Comparison of ENCODE assay signal across 8 cellular contexts in genomic region chr22:25027959-25028840, GRCh38.
A peak's percentile ranks its signal among the peaks of the same experiment; 100 is the strongest.
DNase-seq lines count a peak whose midpoint lies in the region.

No MANE protein-coding gene starts in this region.

- peak; percentile 32 for DNase-seq in stimulated activated CD4-positive, alpha-beta T cell treated with anti-CD3 and anti-CD28 coated beads, Interleukin-15, amount 100 ng/mL, for 24 hours
- DNase-seq in stimulated activated CD4-positive, alpha-beta T cell treated with anti-CD3 and anti-CD28 coated beads, Interleukin-4, amount 100 ng/mL, for 24 hours: no peak
- DNase-seq in amniotic epithelial cell (ENCODE audit: low read depth): peak; percentile 18
- peak; percentile 72 for DNase-seq in islet precursor cell
- DNase-seq in SIG-M5 treated with dmso at 0.1 percent for 504 hours (lab: John Stamatoyannopoulos, UW; ENCODE audit: unreplicated experiment): no peak
- no peak for DNase-seq in ureter (ENCODE audit: low spot score)
- no peak for DNase-seq in effector memory CD4-positive, alpha-beta T cell
- DNase-seq in glomerular visceral epithelial cell (ENCODE audit: extremely low spot score): no peak

- H3K27me3 ChIP-seq in effector memory CD4-positive, alpha-beta T cell (replicated peaks; ENCODE audit: control insufficient read depth, insufficient read depth, low read length, poor library complexity, severe bottlenecking): no peaks in the 10 kb centered on the region

- H3K4me3 ChIP-seq in effector memory CD4-positive, alpha-beta T cell (ENCODE audit: insufficient read depth, low read depth, low read length, poor library complexity, severe bottlenecking): no peak overlapping the region

- no peak overlapping the region for H3K27ac ChIP-seq in effector memory CD4-positive, alpha-beta T cell (ENCODE audit: insufficient read depth, low read length, poor library complexity, severe bottlenecking)

- no peaks in the 10 kb centered on the region for H3K36me3 ChIP-seq in effector memory CD4-positive, alpha-beta T cell (ENCODE audit: control insufficient read depth, insufficient read depth, low read length)

- H3K4me1 ChIP-seq in effector memory CD4-positive, alpha-beta T cell (ENCODE audit: control insufficient read depth, insufficient read depth, low read length, poor library complexity, severe bottlenecking): peaks cover 4% of the 10 kb centered on the region

- no peaks in the 10 kb centered on the region for H3K9me3 ChIP-seq in effector memory CD4-positive, alpha-beta T cell (ENCODE audit: control insufficient read depth, low read length)

Comparison
In these comparisons a context has a peak if more than half of its experiments do, and no peak if none do; other contexts are left out.
1. DNase-seq: peak in stimulated activated CD4-positive, alpha-beta T cell treated with anti-CD3 and anti-CD28 coated beads, Interleukin-15, amount 100 ng/mL, for 24 hours (single experiment), amniotic epithelial cell (single experiment) and islet precursor cell (single experiment); none in stimulated activated CD4-positive, alpha-beta T cell treated with anti-CD3 and anti-CD28 coated beads, Interleukin-4, amount 100 ng/mL, for 24 hours (single experiment), SIG-M5 treated with dmso at 0.1 percent for 504 hours (single experiment), ureter (single experiment), effector memory CD4-positive, alpha-beta T cell (0 of 3) and glomerular visceral epithelial cell (single experiment).